ENCODE assay signal across 8 cellular contexts in genomic region chr3:39178553-39178952, GRCh38. TPM values are rescaled to one million over a fixed set of nuclear protein-coding genes. Genes with fewer than 3 reads are reported as not detected.
A peak's percentile ranks its signal among the peaks of the same experiment; 100 is the strongest.
DNase-seq lines count a peak whose midpoint lies in the region; ATAC-seq and TF ChIP-seq lines count a peak whose summit lies in the region.

No MANE protein-coding gene starts in this region.

- peak overlapping the region; percentile 94 for H3K27ac ChIP-seq in left ventricle myocardium inferior (replicated peaks)

- POLR2A ChIA-PET in MCF 10A (lab: Yijun Ruan, JAX), result interaction anchor here (0.6 to 2.3 kb wide), 7 partner anchors 11 to 206 kb away, joined by 3 to 20 read pairs (median 3); partner anchors contain the start of genes GORASP1 and TTC21A

- H3K4me3 Mint-ChIP-seq in MCF 10A (ENCODE audit: unreplicated experiment) (peak overlapping the region; percentile 12), mesothelial cell of epicardium (peak overlapping the region; percentile 65)

- TF ChIP-seq CTCF in left ventricle myocardium inferior (IDR thresholded peaks at IDR 0.05; ENCODE audit: borderline replicate concordance) (no peak), MCF 10A (IDR thresholded peaks at IDR 0.05; ENCODE audit: unreplicated experiment) (no peak), mesothelial cell of epicardium (IDR thresholded peaks at IDR 0.05; ENCODE audit: unreplicated experiment) (no peak)

- intact Hi-C loops in left ventricle myocardium inferior (cut with micrococcal nuclease) (no loop called here), Right ventricle myocardium inferior (cut with DNase I) (loop anchor here (1.0 to 5.0 kb wide), 2 partner anchors 27 to 41 kb away; no protein-coding TSS in a partner anchor), MCF 10A (cut with micrococcal nuclease) (no loop called here)

- H3K9me3 Mint-ChIP-seq in MCF 10A (ENCODE audit: unreplicated experiment) (no peaks in the 10 kb centered on the region), mesothelial cell of epicardium (peaks cover 5% of the 10 kb centered on the region)

- DNase-seq in left ventricle myocardium inferior (no peak), Right ventricle myocardium inferior (ENCODE audit: missing footprints) (no peak), MCF 10A (ENCODE audit: unreplicated experiment) (no peak), mesothelial cell of epicardium (ENCODE audit: low spot score in 2 of 2, unreplicated experiment in 2 of 2) (no peak), iPS-NIHi11 (ENCODE audit: low spot score) (no peak)

- no peaks in the 10 kb centered on the region for H3K9me3 ChIP-seq in left ventricle myocardium inferior (replicated peaks)

- BruUV-seq in MCF 10A (replicated peaks; lab: Mats Ljungman, UMichigan), result no TSS peak

- H3K27ac Mint-ChIP-seq in MCF 10A (ENCODE audit: low read depth, unreplicated experiment) (peak overlapping the region; percentile 98), mesothelial cell of epicardium (peak overlapping the region; percentile 86)

- peaks cover 2% of the 10 kb centered on the region for H3K36me3 ChIP-seq in left ventricle myocardium inferior

- peaks cover 59% of the 10 kb centered on the region for H3K4me1 ChIP-seq in left ventricle myocardium inferior

- H3K4me1 Mint-ChIP-seq in MCF 10A (ENCODE audit: insufficient read depth, unreplicated experiment) (peaks cover 34% of the 10 kb centered on the region), mesothelial cell of epicardium (peaks cover 55% of the 10 kb centered on the region)

- no peaks in the 10 kb centered on the region for H3K27me3 Mint-ChIP-seq in MCF 10A (ENCODE audit: insufficient read depth, unreplicated experiment)
- H3K27me3 Mint-ChIP-seq in mesothelial cell of epicardium (ENCODE audit: low read depth), result no peaks in the 10 kb centered on the region

- CTCF ChIA-PET in MCF 10A (lab: Yijun Ruan, JAX), result interaction anchor here (0.5 to 2.7 kb wide), 9 partner anchors 10 to 114 kb away, joined by 3 to 10 read pairs (median 5); no protein-coding TSS in a partner anchor

- H3K27me3 ChIP-seq in left ventricle myocardium inferior (ENCODE audit: low read depth), result no peaks in the 10 kb centered on the region

- H3K36me3 Mint-ChIP-seq in MCF 10A (ENCODE audit: insufficient read depth, unreplicated experiment), result no peaks in the 10 kb centered on the region
- H3K36me3 Mint-ChIP-seq in mesothelial cell of epicardium, result no peaks in the 10 kb centered on the region

- peak overlapping the region; percentile 67 for H3K4me3 ChIP-seq in left ventricle myocardium inferior

- no peak for ATAC-seq in Right ventricle myocardium inferior
- no peak for ATAC-seq in GM19455 (IDR thresholded peaks at IDR 0.05; ENCODE audit: unreplicated experiment)
- ATAC-seq in HG03521 (IDR thresholded peaks at IDR 0.05; ENCODE audit: unreplicated experiment), result no peak
- ATAC-seq in GM21515 (IDR thresholded peaks at IDR 0.05; ENCODE audit: unreplicated experiment), result no peak

RNA-seq across cellular contexts. Expression of gene XIRP1, which starts 13.8 kb away (rescaled TPM):
- total RNA-seq in left ventricle myocardium inferior (386 TPM), Right ventricle myocardium inferior (317 TPM), MCF 10A (2022) (not detected in 2 replicates), mesothelial cell of epicardium (not detected in 3 replicates)

RNA-seq across cellular contexts. Expression of gene CSRNP1, which starts 25.2 kb away (rescaled TPM):
- total RNA-seq in left ventricle myocardium inferior (12.1 TPM), Right ventricle myocardium inferior (12.9 TPM), MCF 10A (2022) (11.9 and 14.3 TPM in 2 replicates), mesothelial cell of epicardium (42.7 to 44.7 TPM (median 43.9 TPM) in 3 replicates)

Comparison
In these comparisons a context has a peak if more than half of its experiments do, and no peak if none do; other contexts are left out.
1. RNA of gene XIRP1, which starts 13.8 kb away (total RNA-seq): 386 TPM in left ventricle myocardium inferior (single experiment) and 317 TPM in Right ventricle myocardium inferior (single experiment); not detected in mesothelial cell of epicardium and not detected in MCF 10A; every median in the first group is over 100 times any median in the second.